In genomic region chr9:121298689-121299112, GRCh38 we compare ENCODE assay signal across 8 cellular contexts. TPM values are rescaled to one million over a fixed set of nuclear protein-coding genes. Genes with fewer than 3 reads are reported as not detected.
DNase-seq lines count a peak whose midpoint lies in the region; ATAC-seq and TF ChIP-seq lines count a peak whose summit lies in the region.

No MANE protein-coding gene starts in this region.

- H2AK5ac ChIP-seq in neuronal stem cell (ENCODE audit: low read depth, low read length), result no peak overlapping the region

- TF ChIP-seq CTCF in fibroblast of the aortic adventitia (IDR thresholded peaks at IDR 0.05; ENCODE audit: insufficient read depth, low read length), result no peak

- H2BK15ac ChIP-seq in neuronal stem cell (ENCODE audit: low read length), result no peak overlapping the region

- intact Hi-C loops in CD4-positive, alpha-beta memory T cell (cut with micrococcal nuclease), result no loop called here

- H3K27me3 ChIP-seq in CD4-positive, alpha-beta memory T cell (ENCODE audit: insufficient read depth, low read length), result no peaks in the 10 kb centered on the region
- H3K27me3 ChIP-seq in neuronal stem cell (ENCODE audit: control insufficient read depth in 3 of 3, insufficient read depth in 3 of 3, low read depth in 1 of 3, low read length in 3 of 3), result peaks cover 0 to 10% (median 0%) of the 10 kb centered on the region in 3 experiments
- no peaks in the 10 kb centered on the region for H3K27me3 ChIP-seq in MG63

- no peak overlapping the region for H3K18ac ChIP-seq in neuronal stem cell (ENCODE audit: low read length)

- CTCF ChIA-PET in CD4-positive, alpha-beta memory T cell (lab: Charles Lee; ENCODE audit: partially characterized antibody), result interaction anchor here (1.3 to 1.4 kb wide), 2 partner anchors 21 kb away, joined by 3 to 5 read pairs; no protein-coding TSS in a partner anchor

- peak overlapping the region in 2 of 7 donors; percentile 24 to 81 for H3K27ac Mint-ChIP-seq in CD4-positive, alpha-beta memory T cell

- peaks cover 0 to 22% of the 10 kb centered on the region in 2 donors for H3K36me3 Mint-ChIP-seq in CD4-positive, alpha-beta memory T cell

- DNase-seq in CD4-positive, alpha-beta memory T cell, result no peak
- DNase-seq in NCI-H345 treated with DMSO at 0.1 percent for 48 hours (lab: John Stamatoyannopoulos, UW; ENCODE audit: unreplicated experiment), result peak; percentile 32
- DNase-seq in fibroblast of the aortic adventitia (ENCODE audit: low read depth), result peak; percentile 70
- DNase-seq in neuronal stem cell (ENCODE audit: low spot score), result no peak
- DNase-seq in activated CD4-positive, CD25-positive, alpha-beta regulatory T cell treated with anti-CD3 and anti-CD28 coated beads, Interleukin-2, amount 50 U/mL, for 72 hours, result no peak
- no peak for DNase-seq in MG63

- H3K4me3 Mint-ChIP-seq in CD4-positive, alpha-beta memory T cell, result peak overlapping the region; percentile 64 to 78 (median 71)

- no peak overlapping the region for H3K4ac ChIP-seq in neuronal stem cell (ENCODE audit: low read length)

- H3K36me3 ChIP-seq in CD4-positive, alpha-beta memory T cell (ENCODE audit: insufficient read depth, low read length), result no peaks in the 10 kb centered on the region
- H3K36me3 ChIP-seq in neuronal stem cell (replicated peaks in 1 of 2; ENCODE audit: control insufficient read depth in 2 of 2, insufficient read depth in 2 of 2, low read length in 2 of 2) (no peaks in the 10 kb centered on the region), MG63 (no peaks in the 10 kb centered on the region)

- no peaks in the 10 kb centered on the region for H3K9me3 ChIP-seq in CD4-positive, alpha-beta memory T cell (ENCODE audit: control insufficient read depth in 1 of 2, low read length in 2 of 2)
- H3K9me3 ChIP-seq in neuronal stem cell (replicated peaks in 1 of 2; ENCODE audit: control insufficient read depth in 2 of 2, insufficient read depth in 1 of 2, low read depth in 1 of 2, low read length in 2 of 2), result no peaks in the 10 kb centered on the region
- H3K9me3 ChIP-seq in MG63, result no peaks in the 10 kb centered on the region

- peaks cover 9% of the 10 kb centered on the region for H3K4me1 ChIP-seq in CD4-positive, alpha-beta memory T cell (ENCODE audit: insufficient read depth, low read length)
- peaks cover 20% of the 10 kb centered on the region in 2 donors for H3K4me1 ChIP-seq in neuronal stem cell (ENCODE audit: control insufficient read depth in 2 of 2, insufficient read depth in 1 of 2, low read depth in 1 of 2, low read length in 2 of 2)

- peak overlapping the region; percentile 65 for H2AFZ ChIP-seq in neuronal stem cell (ENCODE audit: low read length)

- H2BK12ac ChIP-seq in neuronal stem cell (ENCODE audit: low read length), result no peak overlapping the region

- no peak overlapping the region for H3K9ac ChIP-seq in neuronal stem cell (ENCODE audit: low read depth, low read length, poor library complexity)

- no peak overlapping the region for H3K27ac ChIP-seq in CD4-positive, alpha-beta memory T cell (ENCODE audit: low read depth, low read length)
- peak overlapping the region; percentile 11 for H3K27ac ChIP-seq in neuronal stem cell (replicated peaks; ENCODE audit: low read length)

- H2BK120ac ChIP-seq in neuronal stem cell (ENCODE audit: low read depth, low read length), result no peak overlapping the region

- no peak overlapping the region for H2BK5ac ChIP-seq in neuronal stem cell (ENCODE audit: low read length)

- no peak for ATAC-seq in GM18868 (IDR thresholded peaks at IDR 0.05; ENCODE audit: unreplicated experiment)
- no peak for ATAC-seq in HG03135 (IDR thresholded peaks at IDR 0.05; ENCODE audit: unreplicated experiment)

- no peak overlapping the region for H3K23ac ChIP-seq in neuronal stem cell (ENCODE audit: low read depth, low read length, poor library complexity)

- POLR2A ChIA-PET in CD4-positive, alpha-beta memory T cell (lab: Charles Lee; ENCODE audit: partially characterized antibody), result no interaction called here

- H4K91ac ChIP-seq in neuronal stem cell (ENCODE audit: low read depth, low read length, poor library complexity), result no peak overlapping the region

- H3K4me1 Mint-ChIP-seq in CD4-positive, alpha-beta memory T cell, result peaks cover 14 to 19% (median 15%) of the 10 kb centered on the region in 4 donors

- H3K4me3 ChIP-seq in CD4-positive, alpha-beta memory T cell (ENCODE audit: low read length in 2 of 2), result no peak overlapping the region
- H3K4me3 ChIP-seq in fibroblast of the aortic adventitia (ENCODE audit: low read depth, low read length), result no peak overlapping the region
- H3K4me3 ChIP-seq in neuronal stem cell (ENCODE audit: low read length in 2 of 2), result no peak overlapping the region
- H3K4me3 ChIP-seq in MG63, result no peak overlapping the region

- H3K9me3 Mint-ChIP-seq in CD4-positive, alpha-beta memory T cell, result no peaks in the 10 kb centered on the region

- H3K27me3 Mint-ChIP-seq in CD4-positive, alpha-beta memory T cell, result peaks cover 10 to 15% of the 10 kb centered on the region in 2 donors

- no peak overlapping the region for H3K14ac ChIP-seq in neuronal stem cell (ENCODE audit: low read length)

- no CpG with 5 or more reads among the region's 1 CpG for WGBS in neuronal stem cell (ENCODE audit: extremely low coverage in 2 of 2, insufficient read length in 2 of 2, insufficient replicate concordance in 1 of 2), 2 donors

- H3K79me1 ChIP-seq in neuronal stem cell (ENCODE audit: low read depth, low read length), result peaks cover 2% of the 10 kb centered on the region

- H3K4me2 ChIP-seq in neuronal stem cell (ENCODE audit: insufficient read depth, low read length, poor library complexity, severe bottlenecking), result no peak overlapping the region

- H4K8ac ChIP-seq in neuronal stem cell (ENCODE audit: low read depth, low read length), result no peak overlapping the region

RNA-seq across cellular contexts. Expression of gene GSN, which starts 30.7 kb away (rescaled TPM):
- total RNA-seq in CD4-positive, alpha-beta memory T cell, result 1 to 10 TPM; 7.8 to 8.7 TPM
- polyA plus RNA-seq in CD4-positive, alpha-beta memory T cell, result 1 to 10 TPM; 1.9 to 4.1 TPM
- 253 and 293 TPM in 2 replicates for total RNA-seq in fibroblast of the aortic adventitia (ENCODE audit: low replicate concordance)
- 29.4 TPM for polyA plus RNA-seq in neuronal stem cell (2013, experiment 1 of 2)
- 28.1 TPM for polyA plus RNA-seq in neuronal stem cell (2013, experiment 2 of 2)
- total RNA-seq in MG63 (2014; rRNA removed; shearing (Covaris generic); ENCODE audit: low replicate concordance), result 59.8 and 75.0 TPM in 2 replicates

Comparison
In these comparisons a context has a peak if more than half of its experiments do, and no peak if none do; other contexts are left out.
1. DNase-seq: peak in NCI-H345 treated with DMSO at 0.1 percent for 48 hours (single experiment) and fibroblast of the aortic adventitia (single experiment); none in CD4-positive, alpha-beta memory T cell (0 of 5), neuronal stem cell (single experiment), activated CD4-positive, CD25-positive, alpha-beta regulatory T cell treated with anti-CD3 and anti-CD28 coated beads, Interleukin-2, amount 50 U/mL, for 72 hours (single experiment) and MG63 (single experiment).